Comparison of ENCODE assay signal across 2 cellular contexts in the genomic region with DNA sequence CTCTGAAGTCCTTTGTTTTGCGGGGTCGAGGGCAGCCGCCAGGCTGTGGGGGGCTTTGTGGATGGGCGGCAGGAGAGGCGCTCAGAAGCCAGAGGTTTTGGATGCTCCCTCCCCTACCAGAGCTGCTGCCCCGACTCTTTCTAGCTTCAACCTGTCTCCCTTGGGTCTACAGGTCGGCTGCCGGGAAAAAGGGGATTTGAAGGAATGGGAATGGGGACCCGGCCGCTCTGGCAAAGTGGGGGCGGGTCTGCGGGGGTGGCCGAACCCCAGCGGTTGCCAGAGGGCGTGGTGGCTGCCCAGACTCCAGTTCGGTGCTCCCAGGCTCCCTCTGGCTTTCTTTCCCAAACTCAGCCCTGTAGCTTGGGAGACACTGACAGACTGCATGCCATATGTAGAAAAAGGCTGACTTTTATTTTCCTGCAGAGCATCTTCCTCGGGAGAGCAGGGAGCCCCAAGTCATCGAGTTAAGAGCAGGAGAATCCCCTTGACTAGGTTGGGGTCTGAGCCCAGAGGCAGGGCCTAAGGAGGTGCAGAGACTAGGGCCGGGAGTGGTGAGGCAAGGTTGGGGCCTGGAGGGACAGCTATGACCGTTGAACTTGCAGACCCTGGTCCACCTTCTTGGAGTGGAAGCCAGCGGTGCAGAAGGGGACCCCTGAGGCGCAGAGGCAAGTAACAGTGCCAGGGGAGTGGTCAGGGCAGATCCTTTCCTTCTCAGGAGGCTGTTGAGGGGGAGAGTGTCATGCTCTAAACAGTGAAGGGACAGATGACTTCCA.
TF ChIP-seq lines count a peak whose summit lies in the region.

No MANE protein-coding gene starts in this region.

TF ChIP-seq in WTC11, 78 proteins besides CTCF, POLR2A, EP300 and RAD21 (continued from another document):
- TF ChIP-seq, protein P1, sequence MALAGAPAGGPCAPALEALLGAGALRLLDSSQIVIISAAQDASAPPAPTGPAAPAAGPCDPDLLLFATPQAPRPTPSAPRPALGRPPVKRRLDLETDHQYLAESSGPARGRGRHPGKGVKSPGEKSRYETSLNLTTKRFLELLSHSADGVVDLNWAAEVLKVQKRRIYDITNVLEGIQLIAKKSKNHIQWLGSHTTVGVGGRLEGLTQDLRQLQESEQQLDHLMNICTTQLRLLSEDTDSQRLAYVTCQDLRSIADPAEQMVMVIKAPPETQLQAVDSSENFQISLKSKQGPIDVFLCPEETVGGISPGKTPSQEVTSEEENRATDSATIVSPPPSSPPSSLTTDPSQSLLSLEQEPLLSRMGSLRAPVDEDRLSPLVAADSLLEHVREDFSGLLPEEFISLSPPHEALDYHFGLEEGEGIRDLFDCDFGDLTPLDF (CRISPR knock-in tag; IDR thresholded peaks at IDR 0.05) = no peak
- TF ChIP-seq NFYB (CRISPR knock-in tag; conservative IDR thresholded peaks at IDR 0.05; ENCODE audit: low read depth) (no peak), ZNF219 (CRISPR knock-in tag; IDR thresholded peaks at IDR 0.05; ENCODE audit: borderline replicate concordance) (no peak), CREB1 (CRISPR knock-in tag; IDR thresholded peaks at IDR 0.05) (no peak), ESRRA (CRISPR knock-in tag; IDR thresholded peaks at IDR 0.05; ENCODE audit: borderline replicate concordance) (peak; percentile 53; the same call in 1 of the 2 replicates)
- TF ChIP-seq, protein P2, sequence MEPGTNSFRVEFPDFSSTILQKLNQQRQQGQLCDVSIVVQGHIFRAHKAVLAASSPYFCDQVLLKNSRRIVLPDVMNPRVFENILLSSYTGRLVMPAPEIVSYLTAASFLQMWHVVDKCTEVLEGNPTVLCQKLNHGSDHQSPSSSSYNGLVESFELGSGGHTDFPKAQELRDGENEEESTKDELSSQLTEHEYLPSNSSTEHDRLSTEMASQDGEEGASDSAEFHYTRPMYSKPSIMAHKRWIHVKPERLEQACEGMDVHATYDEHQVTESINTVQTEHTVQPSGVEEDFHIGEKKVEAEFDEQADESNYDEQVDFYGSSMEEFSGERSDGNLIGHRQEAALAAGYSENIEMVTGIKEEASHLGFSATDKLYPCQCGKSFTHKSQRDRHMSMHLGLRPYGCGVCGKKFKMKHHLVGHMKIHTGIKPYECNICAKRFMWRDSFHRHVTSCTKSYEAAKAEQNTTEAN (CRISPR knock-in tag; IDR thresholded peaks at IDR 0.05) = no peak
- TF ChIP-seq, protein P3, sequence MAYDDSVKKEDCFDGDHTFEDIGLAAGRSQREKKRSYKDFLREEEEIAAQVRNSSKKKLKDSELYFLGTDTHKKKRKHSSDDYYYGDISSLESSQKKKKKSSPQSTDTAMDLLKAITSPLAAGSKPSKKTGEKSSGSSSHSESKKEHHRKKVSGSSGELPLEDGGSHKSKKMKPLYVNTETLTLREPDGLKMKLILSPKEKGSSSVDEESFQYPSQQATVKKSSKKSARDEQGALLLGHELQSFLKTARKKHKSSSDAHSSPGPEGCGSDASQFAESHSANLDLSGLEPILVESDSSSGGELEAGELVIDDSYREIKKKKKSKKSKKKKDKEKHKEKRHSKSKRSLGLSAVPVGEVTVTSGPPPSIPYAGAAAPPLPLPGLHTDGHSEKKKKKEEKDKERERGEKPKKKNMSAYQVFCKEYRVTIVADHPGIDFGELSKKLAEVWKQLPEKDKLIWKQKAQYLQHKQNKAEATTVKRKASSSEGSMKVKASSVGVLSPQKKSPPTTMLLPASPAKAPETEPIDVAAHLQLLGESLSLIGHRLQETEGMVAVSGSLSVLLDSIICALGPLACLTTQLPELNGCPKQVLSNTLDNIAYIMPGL (CRISPR knock-in tag; IDR thresholded peaks at IDR 0.05) = peak; percentile 7; the same call in 1 of the 2 replicates
- TF ChIP-seq, protein P4, sequence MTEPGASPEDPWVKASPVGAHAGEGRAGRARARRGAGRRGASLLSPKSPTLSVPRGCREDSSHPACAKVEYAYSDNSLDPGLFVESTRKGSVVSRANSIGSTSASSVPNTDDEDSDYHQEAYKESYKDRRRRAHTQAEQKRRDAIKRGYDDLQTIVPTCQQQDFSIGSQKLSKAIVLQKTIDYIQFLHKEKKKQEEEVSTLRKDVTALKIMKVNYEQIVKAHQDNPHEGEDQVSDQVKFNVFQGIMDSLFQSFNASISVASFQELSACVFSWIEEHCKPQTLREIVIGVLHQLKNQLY (CRISPR knock-in tag; IDR thresholded peaks at IDR 0.05) = no peak
- TF ChIP-seq, protein P5, sequence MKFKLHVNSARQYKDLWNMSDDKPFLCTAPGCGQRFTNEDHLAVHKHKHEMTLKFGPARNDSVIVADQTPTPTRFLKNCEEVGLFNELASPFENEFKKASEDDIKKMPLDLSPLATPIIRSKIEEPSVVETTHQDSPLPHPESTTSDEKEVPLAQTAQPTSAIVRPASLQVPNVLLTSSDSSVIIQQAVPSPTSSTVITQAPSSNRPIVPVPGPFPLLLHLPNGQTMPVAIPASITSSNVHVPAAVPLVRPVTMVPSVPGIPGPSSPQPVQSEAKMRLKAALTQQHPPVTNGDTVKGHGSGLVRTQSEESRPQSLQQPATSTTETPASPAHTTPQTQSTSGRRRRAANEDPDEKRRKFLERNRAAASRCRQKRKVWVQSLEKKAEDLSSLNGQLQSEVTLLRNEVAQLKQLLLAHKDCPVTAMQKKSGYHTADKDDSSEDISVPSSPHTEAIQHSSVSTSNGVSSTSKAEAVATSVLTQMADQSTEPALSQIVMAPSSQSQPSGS (CRISPR knock-in tag; IDR thresholded peaks at IDR 0.05; ENCODE audit: borderline replicate concordance, low read depth) = no peak

TF ChIP-seq in HepG2, 621 proteins besides CTCF, POLR2A, EP300 and RAD21 (continued from another document and continues in another):
- TF ChIP-seq, protein P6, sequence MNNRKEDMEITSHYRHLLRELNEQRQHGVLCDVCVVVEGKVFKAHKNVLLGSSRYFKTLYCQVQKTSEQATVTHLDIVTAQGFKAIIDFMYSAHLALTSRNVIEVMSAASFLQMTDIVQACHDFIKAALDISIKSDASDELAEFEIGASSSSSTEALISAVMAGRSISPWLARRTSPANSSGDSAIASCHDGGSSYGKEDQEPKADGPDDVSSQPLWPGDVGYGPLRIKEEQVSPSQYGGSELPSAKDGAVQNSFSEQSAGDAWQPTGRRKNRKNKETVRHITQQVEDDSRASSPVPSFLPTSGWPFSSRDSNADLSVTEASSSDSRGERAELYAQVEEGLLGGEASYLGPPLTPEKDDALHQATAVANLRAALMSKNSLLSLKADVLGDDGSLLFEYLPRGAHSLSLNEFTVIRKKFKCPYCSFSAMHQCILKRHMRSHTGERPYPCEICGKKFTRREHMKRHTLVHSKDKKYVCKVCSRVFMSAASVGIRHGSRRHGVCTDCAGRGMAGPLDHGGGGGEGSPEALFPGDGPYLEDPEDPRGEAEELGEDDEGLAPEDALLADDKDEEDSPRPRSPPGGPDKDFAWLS (CRISPR knock-in tag; IDR thresholded peaks at IDR 0.05; ENCODE audit: borderline replicate concordance) = no peak
- TF ChIP-seq, protein P7, sequence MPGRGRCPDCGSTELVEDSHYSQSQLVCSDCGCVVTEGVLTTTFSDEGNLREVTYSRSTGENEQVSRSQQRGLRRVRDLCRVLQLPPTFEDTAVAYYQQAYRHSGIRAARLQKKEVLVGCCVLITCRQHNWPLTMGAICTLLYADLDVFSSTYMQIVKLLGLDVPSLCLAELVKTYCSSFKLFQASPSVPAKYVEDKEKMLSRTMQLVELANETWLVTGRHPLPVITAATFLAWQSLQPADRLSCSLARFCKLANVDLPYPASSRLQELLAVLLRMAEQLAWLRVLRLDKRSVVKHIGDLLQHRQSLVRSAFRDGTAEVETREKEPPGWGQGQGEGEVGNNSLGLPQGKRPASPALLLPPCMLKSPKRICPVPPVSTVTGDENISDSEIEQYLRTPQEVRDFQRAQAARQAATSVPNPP (CRISPR knock-in tag; IDR thresholded peaks at IDR 0.05) = 0 out of 2 replicates have a peak, but pooled peaks have one; percentile 27
- TF ChIP-seq, protein P8, sequence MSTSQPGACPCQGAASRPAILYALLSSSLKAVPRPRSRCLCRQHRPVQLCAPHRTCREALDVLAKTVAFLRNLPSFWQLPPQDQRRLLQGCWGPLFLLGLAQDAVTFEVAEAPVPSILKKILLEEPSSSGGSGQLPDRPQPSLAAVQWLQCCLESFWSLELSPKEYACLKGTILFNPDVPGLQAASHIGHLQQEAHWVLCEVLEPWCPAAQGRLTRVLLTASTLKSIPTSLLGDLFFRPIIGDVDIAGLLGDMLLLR (CRISPR knock-in tag; IDR thresholded peaks at IDR 0.05) = no peak
- TF ChIP-seq NPAS2 (CRISPR knock-in tag; IDR thresholded peaks at IDR 0.05; ENCODE audit: borderline replicate concordance) = no peak
- TF ChIP-seq ZNF674 (CRISPR knock-in tag; IDR thresholded peaks at IDR 0.05; ENCODE audit: low read depth) = no peak
- TF ChIP-seq RFXANK (CRISPR knock-in tag; IDR thresholded peaks at IDR 0.05) = no peak
- no peak for TF ChIP-seq BRCA1 (CRISPR knock-in tag; IDR thresholded peaks at IDR 0.05)
- no peak for TF ChIP-seq FIP1L1 (IDR thresholded peaks at IDR 0.05; ENCODE audit: borderline replicate concordance, insufficient read depth, low read depth, low read length)
- no peak for TF ChIP-seq ZNF331 (CRISPR knock-in tag; IDR thresholded peaks at IDR 0.05)
- no peak for TF ChIP-seq ZNF30 (CRISPR knock-in tag; IDR thresholded peaks at IDR 0.05)
- TF ChIP-seq, protein P9, sequence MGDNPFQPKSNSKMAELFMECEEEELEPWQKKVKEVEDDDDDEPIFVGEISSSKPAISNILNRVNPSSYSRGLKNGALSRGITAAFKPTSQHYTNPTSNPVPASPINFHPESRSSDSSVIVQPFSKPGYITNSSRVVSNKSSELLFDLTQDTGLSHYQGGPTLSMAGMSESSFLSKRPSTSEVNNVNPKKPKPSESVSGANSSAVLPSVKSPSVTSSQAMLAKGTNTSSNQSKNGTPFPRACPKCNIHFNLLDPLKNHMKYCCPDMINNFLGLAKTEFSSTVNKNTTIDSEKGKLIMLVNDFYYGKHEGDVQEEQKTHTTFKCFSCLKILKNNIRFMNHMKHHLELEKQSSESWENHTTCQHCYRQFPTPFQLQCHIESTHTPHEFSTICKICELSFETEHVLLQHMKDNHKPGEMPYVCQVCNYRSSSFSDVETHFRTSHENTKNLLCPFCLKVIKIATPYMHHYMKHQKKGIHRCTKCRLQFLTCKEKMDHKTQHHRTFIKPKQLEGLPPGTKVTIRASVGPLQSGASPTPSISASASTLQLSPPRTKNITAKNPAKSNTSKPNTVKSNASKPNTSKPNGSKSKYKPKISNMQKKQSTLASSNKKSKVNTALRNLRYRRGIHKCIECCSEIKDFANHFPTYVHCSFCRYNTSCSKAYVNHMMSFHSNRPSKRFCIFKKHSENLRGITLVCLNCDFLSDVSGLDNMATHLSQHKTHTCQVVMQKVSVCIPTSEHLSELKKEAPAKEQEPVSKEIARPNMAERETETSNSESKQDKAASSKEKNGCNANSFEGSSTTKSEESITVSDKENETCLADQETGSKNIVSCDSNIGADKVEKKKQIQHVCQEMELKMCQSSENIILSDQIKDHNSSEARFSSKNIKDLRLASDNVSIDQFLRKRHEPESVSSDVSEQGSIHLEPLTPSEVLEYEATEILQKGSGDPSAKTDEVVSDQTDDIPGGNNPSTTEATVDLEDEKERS (CRISPR knock-in tag; IDR thresholded peaks at IDR 0.05) = peak; percentile 20; the same call in 1 of the 2 replicates
- TF ChIP-seq RXRA (CRISPR knock-in tag; IDR thresholded peaks at IDR 0.05) = no peak; the same call in 1 of the 2 replicates
- TF ChIP-seq FOSL1 (CRISPR knock-in tag; IDR thresholded peaks at IDR 0.05; ENCODE audit: borderline replicate concordance) = peak; percentile 9; the same call in 1 of the 2 replicates
- TF ChIP-seq, protein P10, sequence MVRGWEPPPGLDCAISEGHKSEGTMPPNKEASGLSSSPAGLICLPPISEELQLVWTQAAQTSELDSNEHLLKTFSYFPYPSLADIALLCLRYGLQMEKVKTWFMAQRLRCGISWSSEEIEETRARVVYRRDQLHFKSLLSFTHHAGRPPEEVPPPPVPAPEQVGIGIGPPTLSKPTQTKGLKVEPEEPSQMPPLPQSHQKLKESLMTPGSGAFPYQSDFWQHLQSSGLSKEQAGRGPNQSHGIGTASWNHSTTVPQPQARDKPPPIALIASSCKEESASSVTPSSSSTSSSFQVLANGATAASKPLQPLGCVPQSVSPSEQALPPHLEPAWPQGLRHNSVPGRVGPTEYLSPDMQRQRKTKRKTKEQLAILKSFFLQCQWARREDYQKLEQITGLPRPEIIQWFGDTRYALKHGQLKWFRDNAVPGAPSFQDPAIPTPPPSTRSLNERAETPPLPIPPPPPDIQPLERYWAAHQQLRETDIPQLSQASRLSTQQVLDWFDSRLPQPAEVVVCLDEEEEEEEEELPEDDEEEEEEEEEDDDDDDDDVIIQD (CRISPR knock-in tag; IDR thresholded peaks at IDR 0.05; ENCODE audit: low read depth) = no peak
- TF ChIP-seq, protein P11, sequence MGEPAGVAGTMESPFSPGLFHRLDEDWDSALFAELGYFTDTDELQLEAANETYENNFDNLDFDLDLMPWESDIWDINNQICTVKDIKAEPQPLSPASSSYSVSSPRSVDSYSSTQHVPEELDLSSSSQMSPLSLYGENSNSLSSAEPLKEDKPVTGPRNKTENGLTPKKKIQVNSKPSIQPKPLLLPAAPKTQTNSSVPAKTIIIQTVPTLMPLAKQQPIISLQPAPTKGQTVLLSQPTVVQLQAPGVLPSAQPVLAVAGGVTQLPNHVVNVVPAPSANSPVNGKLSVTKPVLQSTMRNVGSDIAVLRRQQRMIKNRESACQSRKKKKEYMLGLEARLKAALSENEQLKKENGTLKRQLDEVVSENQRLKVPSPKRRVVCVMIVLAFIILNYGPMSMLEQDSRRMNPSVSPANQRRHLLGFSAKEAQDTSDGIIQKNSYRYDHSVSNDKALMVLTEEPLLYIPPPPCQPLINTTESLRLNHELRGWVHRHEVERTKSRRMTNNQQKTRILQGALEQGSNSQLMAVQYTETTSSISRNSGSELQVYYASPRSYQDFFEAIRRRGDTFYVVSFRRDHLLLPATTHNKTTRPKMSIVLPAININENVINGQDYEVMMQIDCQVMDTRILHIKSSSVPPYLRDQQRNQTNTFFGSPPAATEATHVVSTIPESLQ (CRISPR knock-in tag; conservative IDR thresholded peaks at IDR 0.05) = no peak
